25 cellular contexts compared by ENCODE assay signal in genomic region chr1:72011721-72012120, GRCh38.
"Had no signal": no experiment of that assay in that cellular context is flagged by ENCODE, and none has a peak within 500 bp of the region (broad histone marks: within the 10 kb centered on the region; RNA-seq: fewer than 3 reads in every experiment).

No MANE protein-coding gene starts in this region.

- DNase-seq: naive B cell; naive thymus-derived CD8-positive, alpha-beta T cell; nephron progenitor cell; pancreas; right cardiac atrium; right lobe of liver; sigmoid colon; spleen; stimulated activated CD4-positive, alpha-beta T cell treated with anti-CD3 and anti-CD28 coated beads, Interleukin-12 subunit alpha, Interleukin-12 subunit beta, amount 100 ng/mL, for 4 hours; stimulated activated CD4-positive, alpha-beta T cell treated with anti-CD3 and anti-CD28 coated beads, Interleukin-1b, Interleukin-23, amount 100 ng/mL, for 48 hours; stimulated activated CD4-positive, alpha-beta T cell treated with anti-CD3 and anti-CD28 coated beads, Interleukin-4, amount 100 ng/mL, for 1 hour; stimulated activated CD4-positive, alpha-beta T cell treated with anti-CD3 and anti-CD28 coated beads, Interleukin-4, amount 100 ng/mL, for 4 hours; stimulated activated CD8-positive, alpha-beta memory T cell treated with anti-CD3 and anti-CD28 coated beads, Interleukin-4, amount 100 ng/mL, for 48 hours; stimulated activated naive CD4-positive, alpha-beta T cell; stimulated activated naive CD8-positive, alpha-beta T cell treated with anti-CD3 and anti-CD28 coated beads, Interleukin-15, amount 100 ng/mL, for 72 hours; stimulated activated naive CD8-positive, alpha-beta T cell treated with anti-CD3 and anti-CD28 coated beads, Interleukin-15, Interleukin-2, amounts not matched to agents 100 U/mL and 50 U/mL, for 24 hours; thyroid gland; upper lobe of right lung; uterus had no signal

- H3K27me3 ChIP-seq: neutrophil, pancreas, right lobe of liver, sigmoid colon, spleen, thyroid gland, tibial nerve, upper lobe of right lung, uterus had no signal

- H3K27ac ChIP-seq: neutrophil, pancreas, prostate gland, right lobe of liver, sigmoid colon, skin epidermis, spleen, thoracic aorta, thyroid gland, tibial nerve, upper lobe of right lung, uterus had no signal

- H3K4me3 ChIP-seq: pancreas, prostate gland, right lobe of liver, sigmoid colon, skin epidermis, smooth muscle cell, spleen, thoracic aorta, thyroid gland, tibial nerve, upper lobe of right lung, uterus had no signal

- H3K4me2 ChIP-seq: smooth muscle cell had no signal

- H3K9me3 ChIP-seq: neutrophil, pancreas, prostate gland, right lobe of liver, sigmoid colon, spleen, thoracic aorta, thyroid gland, tibial nerve, upper lobe of right lung, uterus had no signal

- H3K4me1 ChIP-seq: pancreas, prostate gland, right lobe of liver, spleen, thyroid gland, upper lobe of right lung, uterus had no signal

- H3K36me3 ChIP-seq: neutrophil, pancreas, prostate gland, right lobe of liver, sigmoid colon, spleen, thoracic aorta, thyroid gland, tibial nerve, upper lobe of right lung, uterus had no signal
